In the genomic region with DNA sequence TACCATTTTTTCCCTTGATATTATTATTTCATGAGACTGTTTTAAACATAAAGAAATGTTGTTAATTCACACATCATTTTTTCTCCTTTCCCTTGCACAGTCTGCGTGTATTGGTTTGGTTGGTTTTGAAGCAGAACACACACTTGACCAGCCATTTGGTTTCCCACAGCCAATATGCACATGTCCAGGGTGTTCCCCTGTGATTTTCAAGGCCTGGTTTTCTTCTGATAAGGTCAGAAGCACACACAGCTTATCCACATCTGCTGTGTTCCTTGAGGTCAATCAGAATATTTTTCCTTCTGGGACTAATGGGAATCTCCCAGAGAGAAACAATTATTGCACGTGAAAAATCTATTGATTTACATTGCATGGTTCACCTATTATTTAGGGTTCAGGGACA, we compare ENCODE assay signal across 19 cellular contexts.
DNase-seq lines count a peak whose midpoint lies in the region; ATAC-seq, FAIRE-seq and TF ChIP-seq lines count a peak whose summit lies in the region.
"Had no signal": no experiment of that assay in that cellular context is flagged by ENCODE, and none has a peak within 500 bp of the region (broad histone marks: within the 10 kb centered on the region; RNA-seq: fewer than 3 reads in every experiment).

No MANE protein-coding gene starts in this region.

- H3K36me3 Mint-ChIP-seq in astrocyte (ENCODE audit: low read depth, unreplicated experiment) (no peaks in the 10 kb centered on the region), endothelial cell (ENCODE audit: low read depth, unreplicated experiment) (no peaks in the 10 kb centered on the region)
- H3K36me3 Mint-ChIP-seq in effector memory CD8-positive, alpha-beta T cell (ENCODE audit: insufficient read depth) = no peaks in the 10 kb centered on the region
- H3K36me3 Mint-ChIP-seq: CD4-positive, alpha-beta memory T cell had no signal

- H3K4me1 ChIP-seq in astrocyte (ENCODE audit: insufficient read depth, low read length) = no peaks in the 10 kb centered on the region
- H3K4me1 ChIP-seq: HAP-1 had no signal

- no peak for ATAC-seq in effector memory CD8-positive, alpha-beta T cell (replicated peaks)

- DNase-seq in HTR-8/SVneo (ENCODE audit: insufficient read length, low spot score) (no peak), astrocyte (ENCODE audit: low read depth) (no peak), endothelial cell (ENCODE audit: low spot score) (no peak), NK-92 (lab: John Stamatoyannopoulos, UW; ENCODE audit: unreplicated experiment) (no peak), NCI-H2171 (lab: John Stamatoyannopoulos, UW) (no peak)
- no peak for DNase-seq in effector memory CD8-positive, alpha-beta T cell
- DNase-seq: C1 segment of cervical spinal cord; Calu3; CD4-positive, alpha-beta memory T cell; COR-L47; DMS53; DMS79 treated with DMSO at 0.1 percent for 48 hours; GF-D8; GOT3; HFFc6 had no signal

- H3K9me3 ChIP-seq in astrocyte (ENCODE audit: insufficient read depth, low read depth, low read length) = no peaks in the 10 kb centered on the region
- H3K9me3 ChIP-seq: HAP-1 had no signal

- H3K27ac Mint-ChIP-seq in astrocyte (ENCODE audit: unreplicated experiment) (peak overlapping the region; percentile 34), endothelial cell (ENCODE audit: unreplicated experiment) (peak overlapping the region; percentile 67)
- no peak overlapping the region for H3K27ac Mint-ChIP-seq in effector memory CD8-positive, alpha-beta T cell
- H3K27ac Mint-ChIP-seq: HFFc6 had no signal

- FAIRE-seq in HTR-8/SVneo (lab: Jason Lieb, UNC) (peak; percentile 20), astrocyte (lab: Jason Lieb, UNC) (no peak)
- FAIRE-seq: GM12891, GM18507, H54 had no signal

- H3K4me1 Mint-ChIP-seq in astrocyte (ENCODE audit: low read depth, unreplicated experiment) (no peaks in the 10 kb centered on the region), endothelial cell (ENCODE audit: unreplicated experiment) (peaks cover 38% of the 10 kb centered on the region)
- H3K4me1 Mint-ChIP-seq in effector memory CD8-positive, alpha-beta T cell (ENCODE audit: low read depth in 2 of 2) = no peaks in the 10 kb centered on the region
- H3K4me1 Mint-ChIP-seq: CD4-positive, alpha-beta memory T cell had no signal

- H3K4me2 ChIP-seq in astrocyte (ENCODE audit: low read length) = no peak overlapping the region

- H3K27ac ChIP-seq in astrocyte (ENCODE audit: low read depth, low read length) = no peak overlapping the region

- H3K4me3 ChIP-seq in astrocyte (ENCODE audit: insufficient read depth, low read depth, low read length) = no peak overlapping the region
- H3K4me3 ChIP-seq: HAP-1 had no signal

- H3K79me2 ChIP-seq in astrocyte (ENCODE audit: insufficient read depth, low read length) = no peaks in the 10 kb centered on the region

- H4K20me1 ChIP-seq in astrocyte (ENCODE audit: insufficient read depth, low read length) = no peaks in the 10 kb centered on the region

- H2AFZ ChIP-seq in astrocyte (ENCODE audit: low read depth, low read length) = no peak overlapping the region

- no peaks in the 10 kb centered on the region for H3K36me3 ChIP-seq in astrocyte (ENCODE audit: insufficient read depth, low read length)
- H3K36me3 ChIP-seq: HAP-1 had no signal

- no peak overlapping the region for H3K9ac ChIP-seq in astrocyte (ENCODE audit: low read length)

- no peak overlapping the region for H3K4me3 Mint-ChIP-seq in astrocyte (ENCODE audit: unreplicated experiment)
- no peak overlapping the region for H3K4me3 Mint-ChIP-seq in endothelial cell (ENCODE audit: unreplicated experiment)
- no peak overlapping the region for H3K4me3 Mint-ChIP-seq in effector memory CD8-positive, alpha-beta T cell
- H3K4me3 Mint-ChIP-seq: CD4-positive, alpha-beta memory T cell; HFFc6 had no signal

- H3K27me3 Mint-ChIP-seq in astrocyte (ENCODE audit: low read depth, unreplicated experiment) (peaks cover 9% of the 10 kb centered on the region), endothelial cell (ENCODE audit: unreplicated experiment) (peaks cover 4% of the 10 kb centered on the region)
- H3K27me3 Mint-ChIP-seq in effector memory CD8-positive, alpha-beta T cell = no peaks in the 10 kb centered on the region
- H3K27me3 Mint-ChIP-seq: CD4-positive, alpha-beta memory T cell had no signal

- TF ChIP-seq CTCF in astrocyte (IDR thresholded peaks at IDR 0.05; ENCODE audit: insufficient read depth, low read depth, low read length) (no peak), endothelial cell (IDR thresholded peaks at IDR 0.05; ENCODE audit: unreplicated experiment) (no peak)

- H3K9me3 Mint-ChIP-seq in astrocyte (ENCODE audit: unreplicated experiment) = no peaks in the 10 kb centered on the region
- no peaks in the 10 kb centered on the region for H3K9me3 Mint-ChIP-seq in endothelial cell (ENCODE audit: unreplicated experiment)
- H3K9me3 Mint-ChIP-seq in effector memory CD8-positive, alpha-beta T cell = peaks cover 0 to 3% of the 10 kb centered on the region in 2 donors
- H3K9me3 Mint-ChIP-seq: HFFc6 had no signal

- H3K27me3 ChIP-seq in astrocyte (ENCODE audit: insufficient read depth, low read length) = peaks cover 2% of the 10 kb centered on the region

Comparison
In these comparisons a context has a peak if more than half of its experiments do, and no peak if none do; other contexts are left out.
1. H3K27ac Mint-ChIP-seq: peak in astrocyte (single experiment) and endothelial cell (single experiment); none in effector memory CD8-positive, alpha-beta T cell (0 of 2).